ENCODE assay signal across 18 cellular contexts in genomic region chr7:123621707-123622106, GRCh38. TPM values are rescaled to one million over a fixed set of nuclear protein-coding genes. Genes with fewer than 3 reads are reported as not detected.
DNase-seq lines count a peak whose midpoint lies in the region; ATAC-seq and TF ChIP-seq lines count a peak whose summit lies in the region.
"Had no signal": no experiment of that assay in that cellular context is flagged by ENCODE, and none has a peak within 500 bp of the region (broad histone marks: within the 10 kb centered on the region; RNA-seq: fewer than 3 reads in every experiment).

No MANE protein-coding gene starts in this region.

- H3K36me3 ChIP-seq in heart left ventricle (peaks cover 0 to 22% (median 0%) of the 10 kb centered on the region in 9 donors), gastrocnemius medialis (peaks cover 2 to 4% of the 10 kb centered on the region in 2 donors)
- H3K36me3 ChIP-seq: BLaER1 had no signal

- WGBS in heart left ventricle, 4 donors = 76 to 84% (median 81%) methylated on average over 4 of the region's 4 CpGs

- DNase-seq in NCI-H748 (lab: John Stamatoyannopoulos, UW; ENCODE audit: unreplicated experiment) = peak; percentile 13
- DNase-seq in NCI-H748 treated with DMSO at 0.1 percent for 48 hours (lab: John Stamatoyannopoulos, UW) = no peak
- peak; percentile 84 for DNase-seq in NCI-H69 (lab: John Stamatoyannopoulos, UW)
- DNase-seq in heart left ventricle = no peak
- peak in 1 of 2 donors; percentile 38 for DNase-seq in gastrocnemius medialis
- DNase-seq in activated CD4-positive, alpha-beta T cell treated with anti-CD3 and anti-CD28 coated beads, Interleukin-2, amount 50 U/mL, for 4 hours = no peak
- no peak for DNase-seq in OCI-M1 (lab: John Stamatoyannopoulos, UW)
- DNase-seq in NCI-H128 (lab: John Stamatoyannopoulos, UW; ENCODE audit: unreplicated experiment) = no peak
- DNase-seq: CD8-positive, alpha-beta memory T cell; H7; Kasumi-1; MM.1S; NCI-H187 treated with DMSO at 0.1 percent for 48 hours; NCI-H2227 treated with DMSO at 0.1 percent for 48 hours; NCI-H526; T-helper 1 cell had no signal

- TF ChIP-seq CTCF in heart left ventricle (IDR thresholded peaks at IDR 0.05) = no peak
- no peak for TF ChIP-seq CTCF in gastrocnemius medialis (IDR thresholded peaks at IDR 0.05 in 4 of 5, conservative IDR thresholded peaks at IDR 0.05 in 1 of 5)

- TF ChIP-seq POLR2A in heart left ventricle (IDR thresholded peaks at IDR 0.05) = no peak
- no peak for TF ChIP-seq POLR2A in gastrocnemius medialis (IDR thresholded peaks at IDR 0.05)

- H3K4me3 ChIP-seq in heart left ventricle (no peak overlapping the region), gastrocnemius medialis (no peak overlapping the region)
- H3K4me3 ChIP-seq: BLaER1 had no signal

- intact Hi-C loops in heart left ventricle (cut with DNase I) = no loop called here
- intact Hi-C loops in gastrocnemius medialis (cut with DNase I; ENCODE audit: low total_unique reads) = no loop called here

- peak in 3 of 4 donors; percentile 27 to 47 (median 44) for ATAC-seq in heart left ventricle
- peak; percentile 19 to 26 for ATAC-seq in gastrocnemius medialis
- ATAC-seq: SK-N-SH treated with all-trans-retinoic acid at 6 μM for 48 hours had no signal

- H3K4me1 ChIP-seq in heart left ventricle (peaks cover 0 to 15% (median 2%) of the 10 kb centered on the region in 12 donors), gastrocnemius medialis (peaks cover 26 to 34% of the 10 kb centered on the region in 2 donors)
- H3K4me1 ChIP-seq: BLaER1 had no signal

- in situ Hi-C loops in gastrocnemius medialis (cut with MboI; ENCODE audit: low sequenced_read_pairs in 4 of 4) = no loop called here

- no peaks in the 10 kb centered on the region for H3K9me3 ChIP-seq in heart left ventricle
- no peaks in the 10 kb centered on the region for H3K9me3 ChIP-seq in gastrocnemius medialis
- H3K9me3 ChIP-seq: BLaER1 had no signal

- no peaks in the 10 kb centered on the region for H3K27me3 ChIP-seq in heart left ventricle
- H3K27me3 ChIP-seq in gastrocnemius medialis = no peaks in the 10 kb centered on the region
- H3K27me3 ChIP-seq: BLaER1 had no signal

- H3K27ac ChIP-seq in heart left ventricle = peak overlapping the region in 7 of 12 donors; percentile 70 to 93 (median 76)
- peak overlapping the region; percentile 82 to 93 (median 90) for H3K27ac ChIP-seq in gastrocnemius medialis
- H3K27ac ChIP-seq: BLaER1 had no signal

RNA-seq across cellular contexts. Expression of gene ASB15, which starts 20.1 kb away (rescaled TPM):
- total RNA-seq in heart left ventricle = 10 to 100 TPM; 25.4 to 77.1 (median 45.9) TPM
- 10 to 100 TPM in 1 of 2 donors, 1 to 10 TPM in 1; 2.2 to 20.9 TPM for polyA plus RNA-seq in heart left ventricle
- total RNA-seq in gastrocnemius medialis = 10 to 100 TPM in 2 of 4 donors, 1 to 10 TPM in 2; 5.3 to 26.0 (median 10.4) TPM
- total RNA-seq: CD8-positive, alpha-beta memory T cell; H7 had no signal

RNA-seq across cellular contexts. Expression of gene LMOD2, which starts 34.0 kb away (rescaled TPM):
- 1,000 to 10,000 TPM in 3 of 9 donors, 100 to 1,000 TPM in 6; 348 to 1,479 (median 780) TPM for total RNA-seq in heart left ventricle
- 100 to 1,000 TPM; 202 to 467 TPM for polyA plus RNA-seq in heart left ventricle
- total RNA-seq in gastrocnemius medialis = 100 to 1,000 TPM; 150 to 518 (median 314) TPM
- total RNA-seq: CD8-positive, alpha-beta memory T cell; H7 had no signal
- polyA plus RNA-seq: CD8-positive, alpha-beta memory T cell had no signal

Comparison
In these comparisons a context has a peak if more than half of its experiments do, and no peak if none do; other contexts are left out.
1. DNase-seq: peak in NCI-H748 (single experiment) and NCI-H69 (single experiment); none in NCI-H748 treated with DMSO at 0.1 percent for 48 hours (single experiment), heart left ventricle (0 of 5), activated CD4-positive, alpha-beta T cell treated with anti-CD3 and anti-CD28 coated beads, Interleukin-2, amount 50 U/mL, for 4 hours (0 of 2), OCI-M1 (single experiment) and NCI-H128 (single experiment).